2 cellular contexts compared by ENCODE assay signal in the genomic region with DNA sequence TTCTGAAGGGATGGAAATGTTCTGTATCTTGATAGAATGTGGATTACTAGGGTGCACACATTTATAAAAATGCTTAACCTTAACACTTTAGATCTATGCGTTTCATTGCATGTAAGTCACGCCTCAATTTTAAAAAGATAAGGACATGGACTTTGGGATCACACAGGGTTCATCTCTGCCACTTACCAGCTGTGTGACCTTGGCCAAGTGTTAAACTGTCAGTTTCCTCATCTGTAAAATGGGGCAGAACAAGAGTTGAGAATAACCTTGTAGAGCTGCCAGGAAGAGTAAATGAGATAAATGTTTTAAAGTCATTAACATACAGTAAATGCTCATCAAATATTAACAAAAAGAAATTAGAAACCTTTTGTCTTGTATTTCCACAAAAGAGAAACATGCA.
A peak's percentile ranks its signal among the peaks of the same experiment; 100 is the strongest.
TF ChIP-seq lines count a peak whose summit lies in the region.

No MANE protein-coding gene starts in this region.

TF ChIP-seq in HepG2, 621 proteins besides CTCF, POLR2A, EP300 and RAD21 (continued from another document):
- TF ChIP-seq ATF5 (CRISPR knock-in tag; IDR thresholded peaks at IDR 0.05; ENCODE audit: low read depth), result no peak
- TF ChIP-seq MZF1 (CRISPR knock-in tag; IDR thresholded peaks at IDR 0.05; ENCODE audit: borderline replicate concordance), result no peak
- peak; percentile 26; the same call in 1 of the 2 replicates for TF ChIP-seq HNF4A (CRISPR knock-in tag; IDR thresholded peaks at IDR 0.05)
- TF ChIP-seq CHD4 (IDR thresholded peaks at IDR 0.05; ENCODE audit: borderline replicate concordance, low read length), result no peak
- TF ChIP-seq CHD2 (IDR thresholded peaks at IDR 0.05; ENCODE audit: low read depth, low read length), result no peak
- TF ChIP-seq ZNF761 (CRISPR knock-in tag; conservative IDR thresholded peaks at IDR 0.05), result no peak
- TF ChIP-seq ATAD3A (CRISPR knock-in tag; IDR thresholded peaks at IDR 0.05), result no peak
- no peak for TF ChIP-seq PHF21A (CRISPR knock-in tag; IDR thresholded peaks at IDR 0.05)
- TF ChIP-seq ZNF784 (CRISPR knock-in tag; IDR thresholded peaks at IDR 0.05; ENCODE audit: borderline replicate concordance), result no peak
- no peak for TF ChIP-seq TBL1XR1 (IDR thresholded peaks at IDR 0.05; ENCODE audit: borderline replicate concordance, low read length, partially characterized antibody)
- no peak for TF ChIP-seq AHR (CRISPR knock-in tag; IDR thresholded peaks at IDR 0.05)
- TF ChIP-seq KDM1A (CRISPR knock-in tag; IDR thresholded peaks at IDR 0.05), result peak; percentile 52; the same call in 1 of the 2 replicates
- no peak for TF ChIP-seq TAF1 (CRISPR knock-in tag; IDR thresholded peaks at IDR 0.05)
- no peak for TF ChIP-seq MTF2 (CRISPR knock-in tag; IDR thresholded peaks at IDR 0.05; ENCODE audit: borderline replicate concordance)
- TF ChIP-seq LRRFIP1 (CRISPR knock-in tag; conservative IDR thresholded peaks at IDR 0.05), result no peak
- no peak for TF ChIP-seq SYNCRIP (IDR thresholded peaks at IDR 0.05; ENCODE audit: insufficient read depth, low read depth, low read length)
- TF ChIP-seq AGO1 (IDR thresholded peaks at IDR 0.05; ENCODE audit: low read depth, low read length, poor library complexity, severe bottlenecking), result no peak
- no peak for TF ChIP-seq FOSL2 (CRISPR knock-in tag; IDR thresholded peaks at IDR 0.05)
- no peak for TF ChIP-seq ARID3A (IDR thresholded peaks at IDR 0.05; ENCODE audit: low read depth, low read length)

TF ChIP-seq in K562, 482 proteins besides CTCF, POLR2A, EP300 and RAD21 (continued from another document):
- TF ChIP-seq POLR2G (IDR thresholded peaks at IDR 0.05; ENCODE audit: low read depth, low read length), result no peak
- no peak for TF ChIP-seq ZNF347 (CRISPR knock-in tag; IDR thresholded peaks at IDR 0.05; ENCODE audit: low read depth)
- TF ChIP-seq ESRRA (IDR thresholded peaks at IDR 0.05; ENCODE audit: borderline replicate concordance, low read depth), result peak; percentile 97
- no peak for TF ChIP-seq ZBTB1 (CRISPR knock-in tag; IDR thresholded peaks at IDR 0.05; ENCODE audit: borderline replicate concordance, low read depth)
